Comparison of ENCODE assay signal across 9 cellular contexts in the genomic region with DNA sequence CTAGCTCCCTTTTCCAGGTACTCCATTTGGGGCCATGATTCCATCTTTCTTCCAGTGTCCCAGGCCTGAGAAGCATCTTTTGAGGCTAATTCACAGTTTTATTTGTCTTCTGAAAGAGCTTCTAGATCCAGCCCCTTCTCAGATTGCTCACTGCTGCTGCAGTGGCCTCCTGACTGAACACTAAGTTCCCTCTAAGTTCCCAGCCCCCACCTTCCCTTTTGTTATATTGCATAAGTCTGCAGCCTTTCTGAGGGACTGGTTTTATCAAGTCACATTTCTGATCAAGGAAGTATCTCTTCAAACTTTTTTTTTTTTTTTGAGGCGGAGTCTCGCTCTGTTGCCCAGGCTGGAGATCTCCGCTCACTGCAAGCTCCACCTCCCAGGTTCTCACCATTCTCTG. TPM values are rescaled to one million over a fixed set of nuclear protein-coding genes. Genes with fewer than 3 reads are reported as not detected.
A peak's percentile ranks its signal among the peaks of the same experiment; 100 is the strongest.
DNase-seq lines count a peak whose midpoint lies in the region; ATAC-seq and TF ChIP-seq lines count a peak whose summit lies in the region.
"Had no signal": no experiment of that assay in that cellular context is flagged by ENCODE, and none has a peak within 500 bp of the region (broad histone marks: within the 10 kb centered on the region; RNA-seq: fewer than 3 reads in every experiment).

No MANE protein-coding gene starts in this region.

- TF ChIP-seq CTCF in HL-60 (IDR thresholded peaks at IDR 0.05; ENCODE audit: insufficient read depth, low read length) (no peak), adrenal gland (IDR thresholded peaks at IDR 0.05) (no peak), hepatocyte (IDR thresholded peaks at IDR 0.05; ENCODE audit: poor library complexity) (no peak), spleen (IDR thresholded peaks at IDR 0.05 in 8 of 11, conservative IDR thresholded peaks at IDR 0.05 in 3 of 11) (no peak)

- no peak for ATAC-seq in GM18861 (IDR thresholded peaks at IDR 0.05; ENCODE audit: unreplicated experiment)
- no peak for ATAC-seq in GM21786 (IDR thresholded peaks at IDR 0.05; ENCODE audit: unreplicated experiment)
- ATAC-seq in HG03095 (IDR thresholded peaks at IDR 0.05; ENCODE audit: unreplicated experiment): no peak

- H3K27me3 ChIP-seq in HL-60 (ENCODE audit: insufficient read depth, poor library complexity, severe bottlenecking) (no peaks in the 10 kb centered on the region), adrenal gland (no peaks in the 10 kb centered on the region), hepatocyte (no peaks in the 10 kb centered on the region), spleen (replicated peaks in 1 of 7) (no peaks in the 10 kb centered on the region)

- no peak overlapping the region for H3K4me3 ChIP-seq in HL-60 (replicated peaks; ENCODE audit: insufficient read depth, low read length)
- H3K4me3 ChIP-seq in adrenal gland: no peak overlapping the region
- no peak overlapping the region for H3K4me3 ChIP-seq in hepatocyte
- H3K4me3 ChIP-seq in spleen: no peak overlapping the region

- H3K9me2 ChIP-seq in hepatocyte (replicated peaks; ENCODE audit: insufficient read depth): no peaks in the 10 kb centered on the region

- peaks cover 43% of the 10 kb centered on the region for H4K20me1 ChIP-seq in hepatocyte (ENCODE audit: insufficient read depth, poor library complexity, severe bottlenecking)

- H3K4me1 ChIP-seq in adrenal gland (replicated peaks in 1 of 2) (peaks cover 12 to 22% of the 10 kb centered on the region in 2 donors), hepatocyte (ENCODE audit: insufficient read depth) (peaks cover 10% of the 10 kb centered on the region), spleen (peaks cover 0 to 75% (median 26%) of the 10 kb centered on the region in 6 donors)

- intact Hi-C loops in adrenal gland (cut with DNase I): no loop called here
- intact Hi-C loops in spleen (cut with DNase I; ENCODE audit: low total_unique reads): no loop called here

- peak overlapping the region; percentile 25 for H3K4me2 ChIP-seq in hepatocyte

- peaks cover 0 to 42% of the 10 kb centered on the region in 2 donors for H3K36me3 ChIP-seq in adrenal gland (replicated peaks in 1 of 2)
- peaks cover 7% of the 10 kb centered on the region for H3K36me3 ChIP-seq in hepatocyte (replicated peaks; ENCODE audit: insufficient read depth, low read depth)
- H3K36me3 ChIP-seq in spleen: peaks cover 0 to 97% (median 53%) of the 10 kb centered on the region in 6 donors

- H3K27ac ChIP-seq in HL-60 (replicated peaks): peak overlapping the region; percentile 62
- peak overlapping the region in 3 of 5 donors; percentile 39 to 60 (median 44) for H3K27ac ChIP-seq in adrenal gland
- H3K27ac ChIP-seq in hepatocyte: peak overlapping the region; percentile 14
- peak overlapping the region in 6 of 8 donors; percentile 33 to 83 (median 76) for H3K27ac ChIP-seq in spleen

- no peak for TF ChIP-seq POLR2A in adrenal gland (IDR thresholded peaks at IDR 0.05)
- TF ChIP-seq POLR2A in spleen (IDR thresholded peaks at IDR 0.05): no peak

- CTCF ChIA-PET in HEK293T (lab: Yijun Ruan, JAX): interaction anchor here (0.6 kb wide), 2 partner anchors 40 to 243 kb away, joined by 3 read pairs; no protein-coding TSS in a partner anchor

- H2AFZ ChIP-seq in hepatocyte: no peak overlapping the region

- H3K79me2 ChIP-seq in hepatocyte: peaks cover 96% of the 10 kb centered on the region

- 72 to 85% (median 77%) methylated on average over 3 of the region's 3 CpGs for WGBS in adrenal gland, 4 donors
- 94% methylated on average over 3 of the region's 3 CpGs for WGBS in hepatocyte (ENCODE audit: low lambda C conversion rate, missing lambda C conversion rate)
- 61 to 90% (median 76%) methylated on average over 3 of the region's 3 CpGs for WGBS in spleen, 5 donors

- peak; percentile 73 to 93 for DNase-seq in HL-60 (ENCODE audit: low read depth in 1 of 2, low spot score in 1 of 2)
- DNase-seq in adrenal gland: peak; percentile 38 to 72 (median 60)
- DNase-seq in hepatocyte (ENCODE audit: low spot score): peak; percentile 71
- no peak for DNase-seq in spleen
- no peak for DNase-seq in HEK293T (ENCODE audit: extremely low spot score)
- DNase-seq: stimulated activated CD4-positive, alpha-beta T cell treated with anti-CD3 and anti-CD28 coated beads, Interleukin-1b, Interleukin-23, amount 100 ng/mL, for 48 hours had no signal

- no peaks in the 10 kb centered on the region for H3K9me3 ChIP-seq in adrenal gland (replicated peaks in 1 of 3)
- no peaks in the 10 kb centered on the region for H3K9me3 ChIP-seq in hepatocyte (ENCODE audit: low read depth)
- no peaks in the 10 kb centered on the region for H3K9me3 ChIP-seq in spleen

- POLR2A ChIA-PET in HEK293T (lab: Yijun Ruan, JAX): interaction anchor here (1.8 kb wide), 1 partner anchor 10 kb away, joined by 14 read pairs; a partner anchor contains a TSS

TF ChIP-seq in HEK293T, 16 proteins besides CTCF, POLR2A, EP300 and RAD21:
- TF ChIP-seq L3MBTL2 (conservative IDR thresholded peaks at IDR 0.05) (no peak), ELF4 (IDR thresholded peaks at IDR 0.05) (no peak), SP1 (IDR thresholded peaks at IDR 0.05) (no peak), FOXA1 (IDR thresholded peaks at IDR 0.05) (no peak), LEF1 (IDR thresholded peaks at IDR 0.05; ENCODE audit: borderline replicate concordance) (no peak), NFRKB (IDR thresholded peaks at IDR 0.05) (no peak), CTBP1 (IDR thresholded peaks at IDR 0.05; ENCODE audit: borderline replicate concordance) (no peak), BHLHE40 (IDR thresholded peaks at IDR 0.05; ENCODE audit: borderline replicate concordance) (no peak), ARNT (IDR thresholded peaks at IDR 0.05) (no peak), FOXK2 (IDR thresholded peaks at IDR 0.05) (no peak), HDGF (IDR thresholded peaks at IDR 0.05; ENCODE audit: borderline replicate concordance) (no peak), SUZ12 (IDR thresholded peaks at IDR 0.05) (no peak)

RNA-seq across cellular contexts. Expression of a gene that starts 10.7 kb away (rescaled TPM):
- total RNA-seq in adrenal gland: 10 to 100 TPM; 47.5 to 88.8 (median 57.8) TPM
- polyA plus RNA-seq in adrenal gland: 10 to 100 TPM; 22.3 to 97.3 (median 22.4) TPM
- total RNA-seq in hepatocyte: 141 and 147 TPM in 2 replicates
- polyA plus RNA-seq in hepatocyte: 54.8 and 67.7 TPM in 2 replicates
- 100 to 1,000 TPM in 3 of 7 donors, 10 to 100 TPM in 4; 84.4 to 121 (median 91.5) TPM for total RNA-seq in spleen
- polyA plus RNA-seq in spleen: 10 to 100 TPM; 25.1 to 51.8 (median 38.4) TPM

RNA-seq across cellular contexts. Expression of a gene that starts 28.3 kb away (rescaled TPM):
- under 1 TPM in 1 of 8 donors, not detected in 7; 0.07 TPM for total RNA-seq in adrenal gland
- under 1 TPM in 2 of 3 donors, not detected in 1; 0.03 to 0.40 TPM for polyA plus RNA-seq in adrenal gland
- 0.53 TPM in 1 of 2 replicates, not detected in the other for total RNA-seq in hepatocyte
- not detected in 2 replicates for polyA plus RNA-seq in hepatocyte
- 1 to 10 TPM in 5 of 7 donors, under 1 TPM in 2; 0.34 to 4.2 (median 1.7) TPM for total RNA-seq in spleen
- under 1 TPM; 0.06 to 0.12 (median 0.07) TPM for polyA plus RNA-seq in spleen

Comparison
In these comparisons a context has a peak if more than half of its experiments do, and no peak if none do; other contexts are left out.
1. DNase-seq: peak in HL-60 (2 of 2), adrenal gland (7 of 7) and hepatocyte (single experiment); none in spleen (single experiment) and HEK293T (single experiment).
2. H3K27ac ChIP-seq: peak in every context shown above with its lines; median percentile 76 in spleen; 62 in HL-60; 44 in adrenal gland; 14 in hepatocyte.